ENCODE assay signal across 8 cellular contexts in genomic region chr17:77098884-77099545, GRCh38. TPM values are rescaled to one million over a fixed set of nuclear protein-coding genes. Genes with fewer than 3 reads are reported as not detected.
A peak's percentile ranks its signal among the peaks of the same experiment; 100 is the strongest.
DNase-seq lines count a peak whose midpoint lies in the region; TF ChIP-seq lines count a peak whose summit lies in the region.

No MANE protein-coding gene starts in this region.

- DNase-seq in HCEC 1CT (peak; percentile 58), foreskin fibroblast (peak; percentile 62 to 78), renal cortical epithelial cell (ENCODE audit: low read depth) (peak; percentile 85), BE2C (no peak), DMS79 treated with DMSO at 0.1 percent for 48 hours (lab: John Stamatoyannopoulos, UW) (no peak), UCSD-AML1 (lab: John Stamatoyannopoulos, UW; ENCODE audit: unreplicated experiment) (no peak), T-helper 1 cell (no peak)
- DNase-seq in activated T-helper 1 cell treated with anti-CD3 and anti-CD28 coated beads, Interleukin-12 subunit alpha, Interleukin-12 subunit beta, Interleukin-2, Interleukin-4 antibody, amounts not matched to agents 30 ng/mL and 10 ng/mL and 1 ng/mL, durations not matched to agents 14 hours and 24 hours and 36 hours (ENCODE audit: low spot score): no peak

- H3K4me3 Mint-ChIP-seq in activated T-helper 1 cell treated with anti-CD3 and anti-CD28 coated beads, Interleukin-12 subunit alpha, Interleukin-12 subunit beta, Interleukin-2, Interleukin-4 antibody, amounts not matched to agents 30 ng/mL and 10 ng/mL and 1 ng/mL, durations not matched to agents 14 hours and 24 hours and 36 hours: no peak overlapping the region

- H3K4me1 Mint-ChIP-seq in activated T-helper 1 cell treated with anti-CD3 and anti-CD28 coated beads, Interleukin-12 subunit alpha, Interleukin-12 subunit beta, Interleukin-2, Interleukin-4 antibody, amounts not matched to agents 30 ng/mL and 10 ng/mL and 1 ng/mL, durations not matched to agents 14 hours and 24 hours and 36 hours (ENCODE audit: low read depth): peaks cover 24% of the 10 kb centered on the region

- peak overlapping the region; percentile 23 for H3K27ac Mint-ChIP-seq in activated T-helper 1 cell treated with anti-CD3 and anti-CD28 coated beads, Interleukin-12 subunit alpha, Interleukin-12 subunit beta, Interleukin-2, Interleukin-4 antibody, amounts not matched to agents 30 ng/mL and 10 ng/mL and 1 ng/mL, durations not matched to agents 14 hours and 24 hours and 36 hours

- H3K9me3 ChIP-seq in BE2C: no peaks in the 10 kb centered on the region

- H3K9me3 Mint-ChIP-seq in activated T-helper 1 cell treated with anti-CD3 and anti-CD28 coated beads, Interleukin-12 subunit alpha, Interleukin-12 subunit beta, Interleukin-2, Interleukin-4 antibody, amounts not matched to agents 30 ng/mL and 10 ng/mL and 1 ng/mL, durations not matched to agents 14 hours and 24 hours and 36 hours: no peaks in the 10 kb centered on the region

- no peak for TF ChIP-seq CTCF in foreskin fibroblast (IDR thresholded peaks at IDR 0.05; ENCODE audit: low read depth, low read length)
- TF ChIP-seq CTCF in BE2C (IDR thresholded peaks at IDR 0.05; ENCODE audit: low read depth, low read length): no peak

- H3K36me3 Mint-ChIP-seq in activated T-helper 1 cell treated with anti-CD3 and anti-CD28 coated beads, Interleukin-12 subunit alpha, Interleukin-12 subunit beta, Interleukin-2, Interleukin-4 antibody, amounts not matched to agents 30 ng/mL and 10 ng/mL and 1 ng/mL, durations not matched to agents 14 hours and 24 hours and 36 hours (ENCODE audit: low read depth): peaks cover 30% of the 10 kb centered on the region

- H3K27me3 ChIP-seq in BE2C: no peaks in the 10 kb centered on the region

- H3K36me3 ChIP-seq in BE2C: peaks cover 27% of the 10 kb centered on the region

- no peaks in the 10 kb centered on the region for H3K27me3 Mint-ChIP-seq in activated T-helper 1 cell treated with anti-CD3 and anti-CD28 coated beads, Interleukin-12 subunit alpha, Interleukin-12 subunit beta, Interleukin-2, Interleukin-4 antibody, amounts not matched to agents 30 ng/mL and 10 ng/mL and 1 ng/mL, durations not matched to agents 14 hours and 24 hours and 36 hours (ENCODE audit: insufficient read depth)

- intact Hi-C loops in activated T-helper 1 cell treated with anti-CD3 and anti-CD28 coated beads, Interleukin-12 subunit alpha, Interleukin-12 subunit beta, Interleukin-2, Interleukin-4 antibody, amounts not matched to agents 30 ng/mL and 10 ng/mL and 1 ng/mL, durations not matched to agents 14 hours and 24 hours and 36 hours (cut with micrococcal nuclease): no loop called here

- H3K4me3 ChIP-seq in foreskin fibroblast (ENCODE audit: low read depth in 1 of 2, low read length in 2 of 2) (no peak overlapping the region), BE2C (ENCODE audit: low read depth, low read length) (no peak overlapping the region)

- H3K4me1 ChIP-seq in BE2C: peaks cover 8% of the 10 kb centered on the region

RNA-seq across cellular contexts. Expression of gene SEC14L1, which starts 41.8 kb away (rescaled TPM):
- total RNA-seq in activated T-helper 1 cell treated with anti-CD3 and anti-CD28 coated beads, Interleukin-12 subunit alpha, Interleukin-12 subunit beta, Interleukin-2, Interleukin-4 antibody, amounts not matched to agents 30 ng/mL and 10 ng/mL and 1 ng/mL, durations not matched to agents 14 hours and 24 hours and 36 hours: 77.6 and 81.9 TPM in 2 replicates
- total RNA-seq in renal cortical epithelial cell: 49.1 and 112 TPM in 2 replicates
- 36.1 TPM for polyA plus RNA-seq in BE2C (2012; ENCODE audit: insufficient read depth, insufficient read length, low read depth)

Comparison
In these comparisons a context has a peak if more than half of its experiments do, and no peak if none do; other contexts are left out.
1. DNase-seq: peak in HCEC 1CT (single experiment), foreskin fibroblast (2 of 2) and renal cortical epithelial cell (single experiment); none in activated T-helper 1 cell treated with anti-CD3 and anti-CD28 coated beads, Interleukin-12 subunit alpha, Interleukin-12 subunit beta, Interleukin-2, Interleukin-4 antibody, amounts not matched to agents 30 ng/mL and 10 ng/mL and 1 ng/mL, durations not matched to agents 14 hours and 24 hours and 36 hours (single experiment), BE2C (single experiment), DMS79 treated with DMSO at 0.1 percent for 48 hours (single experiment), UCSD-AML1 (single experiment) and T-helper 1 cell (0 of 5).